15 cellular contexts compared by ENCODE assay signal in genomic region chr5:56099346-56099745, GRCh38.
DNase-seq lines count a peak whose midpoint lies in the region; ATAC-seq and TF ChIP-seq lines count a peak whose summit lies in the region.
"Had no signal": no experiment of that assay in that cellular context is flagged by ENCODE, and none has a peak within 500 bp of the region (broad histone marks: within the 10 kb centered on the region; RNA-seq: fewer than 3 reads in every experiment).

No MANE protein-coding gene starts in this region.

- peaks cover 0 to 24% (median 21%) of the 10 kb centered on the region in 5 donors for H3K4me1 ChIP-seq in subcutaneous abdominal adipose tissue (ENCODE audit: control insufficient read depth in 5 of 5, insufficient read depth in 5 of 5, low read length in 5 of 5)
- H3K4me1 ChIP-seq in mucosa of descending colon (ENCODE audit: low read depth) = no peaks in the 10 kb centered on the region
- H3K4me1 ChIP-seq: BLaER1 had no signal

- H3K4me1 Mint-ChIP-seq in activated naive CD4-positive, alpha-beta T cell treated with anti-CD3 and anti-CD28 coated beads, Interleukin-2, amount 50 U/mL, for 24 hours = peaks cover 95% of the 10 kb centered on the region

- peak overlapping the region; percentile 19 for H3K4me3 Mint-ChIP-seq in activated naive CD4-positive, alpha-beta T cell treated with anti-CD3 and anti-CD28 coated beads, Interleukin-2, amount 50 U/mL, for 24 hours
- H3K4me3 Mint-ChIP-seq: activated CD8-positive, alpha-beta T cell treated with anti-CD3 and anti-CD28 coated beads for 36 hours; type B pancreatic cell had no signal

- H3K9me3 ChIP-seq in subcutaneous abdominal adipose tissue (ENCODE audit: control insufficient read depth in 5 of 5, low read length in 5 of 5) = no peaks in the 10 kb centered on the region
- no peaks in the 10 kb centered on the region for H3K9me3 ChIP-seq in mucosa of descending colon
- H3K9me3 ChIP-seq: BLaER1 had no signal

- H3K27ac ChIP-seq in VCaP (peak overlapping the region; percentile 81), subcutaneous abdominal adipose tissue (ENCODE audit: low read depth, low read length) (peak overlapping the region; percentile 64), caudate nucleus (ENCODE audit: low read depth, low read length) (no peak overlapping the region)
- H3K27ac ChIP-seq: BLaER1 had no signal

- H3K36me3 Mint-ChIP-seq in activated naive CD4-positive, alpha-beta T cell treated with anti-CD3 and anti-CD28 coated beads, Interleukin-2, amount 50 U/mL, for 24 hours = peaks cover 2% of the 10 kb centered on the region
- peaks cover 0 to 18% of the 10 kb centered on the region in 2 donors for H3K36me3 Mint-ChIP-seq in activated naive CD4-positive, alpha-beta T cell treated with anti-CD3 and anti-CD28 coated beads, Interleukin-2, amount 50 U/mL, for 72 hours

- TF ChIP-seq CTCF in VCaP (conservative IDR thresholded peaks at IDR 0.05) = no peak
- no peak for TF ChIP-seq CTCF in foreskin fibroblast (IDR thresholded peaks at IDR 0.05; ENCODE audit: low read depth, low read length)
- TF ChIP-seq CTCF in mucosa of descending colon (IDR thresholded peaks at IDR 0.05) = no peak

- intact Hi-C loops in mucosa of descending colon (cut with DNase I, micrococcal nuclease) = no loop called here

- H3K9me3 Mint-ChIP-seq in activated naive CD4-positive, alpha-beta T cell treated with anti-CD3 and anti-CD28 coated beads, Interleukin-2, amount 50 U/mL, for 24 hours = no peaks in the 10 kb centered on the region
- peaks cover 0 to 5% of the 10 kb centered on the region in 2 donors for H3K9me3 Mint-ChIP-seq in activated naive CD4-positive, alpha-beta T cell treated with anti-CD3 and anti-CD28 coated beads, Interleukin-2, amount 50 U/mL, for 72 hours

- in situ Hi-C loops in G401 (cut with HindIII; ENCODE audit: low sequenced_read_pairs) = no loop called here

- no peak overlapping the region for H3K9ac ChIP-seq in subcutaneous abdominal adipose tissue (ENCODE audit: low read length in 5 of 5)
- H3K9ac ChIP-seq: BLaER1 had no signal

- H3K36me3 ChIP-seq in subcutaneous abdominal adipose tissue (ENCODE audit: control insufficient read depth in 5 of 5, insufficient read depth in 5 of 5, low read length in 5 of 5) (no peaks in the 10 kb centered on the region), mucosa of descending colon (ENCODE audit: low read depth) (no peaks in the 10 kb centered on the region)
- H3K36me3 ChIP-seq: BLaER1 had no signal

- DNase-seq in activated naive CD4-positive, alpha-beta T cell treated with anti-CD3 and anti-CD28 coated beads, Interleukin-2, amount 50 U/mL, for 72 hours (ENCODE audit: low spot score in 2 of 2) = no peak
- peak; percentile 82 to 90 for DNase-seq in foreskin fibroblast
- DNase-seq in caudate nucleus (lab: John Stamatoyannopoulos, UW) = no peak
- no peak for DNase-seq in mucosa of descending colon
- no peak for DNase-seq in G401 (ENCODE audit: low spot score)
- DNase-seq: activated CD8-positive, alpha-beta T cell treated with anti-CD3 and anti-CD28 coated beads for 36 hours; amygdala; NCI-H1105 treated with DMSO at 0.1 percent for 48 hours; NCI-H82 had no signal

- H3K27ac Mint-ChIP-seq in activated naive CD4-positive, alpha-beta T cell treated with anti-CD3 and anti-CD28 coated beads, Interleukin-2, amount 50 U/mL, for 24 hours = peak overlapping the region; percentile 98
- no peak overlapping the region for H3K27ac Mint-ChIP-seq in activated naive CD4-positive, alpha-beta T cell treated with anti-CD3 and anti-CD28 coated beads, Interleukin-2, amount 50 U/mL, for 72 hours
- H3K27ac Mint-ChIP-seq: type B pancreatic cell had no signal

- H3K27me3 ChIP-seq in subcutaneous abdominal adipose tissue (ENCODE audit: control insufficient read depth in 5 of 5, insufficient read depth in 4 of 5, low read length in 5 of 5) = no peaks in the 10 kb centered on the region
- H3K27me3 ChIP-seq: BLaER1 had no signal

- H3K27me3 Mint-ChIP-seq in activated naive CD4-positive, alpha-beta T cell treated with anti-CD3 and anti-CD28 coated beads, Interleukin-2, amount 50 U/mL, for 24 hours = no peaks in the 10 kb centered on the region
- H3K27me3 Mint-ChIP-seq: activated CD8-positive, alpha-beta T cell treated with anti-CD3 and anti-CD28 coated beads for 36 hours; type B pancreatic cell had no signal

- H3K4me3 ChIP-seq in foreskin fibroblast (ENCODE audit: low read depth in 1 of 2, low read length in 2 of 2) = no peak overlapping the region
- H3K4me3 ChIP-seq in subcutaneous abdominal adipose tissue (ENCODE audit: low read depth in 1 of 5, low read length in 5 of 5) = no peak overlapping the region
- no peak overlapping the region for H3K4me3 ChIP-seq in mucosa of descending colon
- H3K4me3 ChIP-seq: BLaER1, skin epidermis had no signal

- no peak for ATAC-seq in activated naive CD4-positive, alpha-beta T cell treated with anti-CD3 and anti-CD28 coated beads, Interleukin-2, amount 50 U/mL, for 72 hours
- ATAC-seq in mucosa of descending colon = no peak
- ATAC-seq: activated CD8-positive, alpha-beta T cell treated with anti-CD3 and anti-CD28 coated beads for 36 hours had no signal

Comparison
In these comparisons a context has a peak if more than half of its experiments do, and no peak if none do; other contexts are left out.
1. DNase-seq: peak in foreskin fibroblast (2 of 2); none in activated naive CD4-positive, alpha-beta T cell treated with anti-CD3 and anti-CD28 coated beads, Interleukin-2, amount 50 U/mL, for 72 hours (0 of 2), caudate nucleus (0 of 61), mucosa of descending colon (0 of 3) and G401 (single experiment).